ENCODE assay signal across 2 cellular contexts in genomic region chrX:143517375-143517774, GRCh38. TPM values are rescaled to one million over a fixed set of nuclear protein-coding genes. Genes with fewer than 3 reads are reported as not detected.
"Had no signal": no experiment of that assay in that cellular context is flagged by ENCODE, and none has a peak within 500 bp of the region (broad histone marks: within the 10 kb centered on the region; RNA-seq: fewer than 3 reads in every experiment).

SPANXN3 (minus strand) TSS chrX:143517475; CDS start chrX:143517391, 84 bp downstream.

RNA-seq across cellular contexts. Expression of gene SPANXN3, which starts in this region (rescaled TPM):
- total RNA-seq: G401, GM12878 had no signal
- polyA plus RNA-seq: GM12878 had no signal
